ENCODE assay signal across 22 cellular contexts in the genomic region with DNA sequence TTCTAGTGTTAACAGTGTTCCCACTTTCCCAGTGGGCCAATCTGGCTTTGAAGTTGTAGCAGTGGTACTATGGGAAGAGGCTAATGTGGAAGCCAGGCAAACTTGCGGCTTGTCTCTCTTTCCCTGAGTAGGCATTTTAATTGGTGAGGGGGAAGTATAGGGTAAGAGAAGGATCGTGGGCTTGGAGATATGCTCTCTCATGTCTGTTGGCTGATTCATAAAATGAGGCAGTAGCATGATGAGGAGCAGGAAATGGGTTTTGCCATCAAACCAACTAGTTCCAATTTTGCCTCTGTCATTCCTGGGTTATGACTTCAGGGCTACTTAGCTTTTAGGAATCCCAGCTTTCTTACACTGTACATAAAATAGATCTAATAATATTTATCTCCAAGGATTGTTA. TPM values are rescaled to one million over a fixed set of nuclear protein-coding genes. Genes with fewer than 3 reads are reported as not detected.
DNase-seq lines count a peak whose midpoint lies in the region; ATAC-seq and TF ChIP-seq lines count a peak whose summit lies in the region.
"Had no signal": no experiment of that assay in that cellular context is flagged by ENCODE, and none has a peak within 500 bp of the region (broad histone marks: within the 10 kb centered on the region; RNA-seq: fewer than 3 reads in every experiment).

No MANE protein-coding gene starts in this region.

- H2AK5ac ChIP-seq in H9 (ENCODE audit: insufficient read length, low read length), result no peak overlapping the region

- no peaks in the 10 kb centered on the region for H3K9me3 ChIP-seq in AG04450 (ENCODE audit: control insufficient read depth, insufficient read depth, low read length)
- H3K9me3 ChIP-seq in H9 (ENCODE audit: control insufficient read depth, low read depth, low read length), result no peaks in the 10 kb centered on the region
- H3K9me3 ChIP-seq: breast epithelium, esophagus squamous epithelium, upper lobe of right lung had no signal

- no peak overlapping the region for H4K91ac ChIP-seq in H9 (ENCODE audit: insufficient read length, low read depth, low read length)

- H2BK20ac ChIP-seq in H9 (ENCODE audit: low read depth, low read length, poor library complexity, severe bottlenecking), result no peak overlapping the region

- H3K4me3 Mint-ChIP-seq in H9, result no peak overlapping the region
- H3K4me3 Mint-ChIP-seq: activated CD4-positive, alpha-beta memory T cell treated with anti-CD3 and anti-CD28 coated beads, Interleukin-2, amount 10 ng/mL, durations not matched to agents 7 days and 5 days; CD8-positive, alpha-beta T cell; stimulated activated naive CD8-positive, alpha-beta T cell treated with anti-CD3 and anti-CD28 coated beads, Interleukin-15, Interleukin-2, amounts not matched to agents 100 ng/mL and 50 ng/mL, for 24 hours had no signal

- no peak overlapping the region for H3K14ac ChIP-seq in H9 (ENCODE audit: insufficient read depth, low read length)

- no peaks in the 10 kb centered on the region for H3K23me2 ChIP-seq in H9 (ENCODE audit: insufficient read length, low read depth, low read length, poor library complexity, severe bottlenecking)

- POLR2A ChIA-PET in AG04450 (lab: Yijun Ruan, JAX), result no interaction called here

- no peaks in the 10 kb centered on the region for H3K79me2 ChIP-seq in H9 (ENCODE audit: insufficient read depth, low read length)

- H3K4ac ChIP-seq in H9 (ENCODE audit: low read depth, low read length), result no peak overlapping the region

- no peaks in the 10 kb centered on the region for H4K20me1 ChIP-seq in H9 (ENCODE audit: control insufficient read depth, insufficient read depth, insufficient read length)

- no peak overlapping the region for H2AFZ ChIP-seq in H9 (ENCODE audit: low read length)

- H3K79me1 ChIP-seq in H9 (ENCODE audit: insufficient read depth, low read depth, low read length, poor library complexity, severe bottlenecking), result no peaks in the 10 kb centered on the region

- H2BK120ac ChIP-seq in H9 (ENCODE audit: low read depth, low read length, poor library complexity, severe bottlenecking), result no peak overlapping the region

- no peak overlapping the region for H3K18ac ChIP-seq in H9 (ENCODE audit: insufficient read length, low read depth, low read length)

- H2BK12ac ChIP-seq in H9 (ENCODE audit: insufficient read length, low read depth, low read length), result no peak overlapping the region

- H3K4me1 Mint-ChIP-seq in H9, result no peaks in the 10 kb centered on the region
- H3K4me1 Mint-ChIP-seq: activated CD4-positive, alpha-beta memory T cell treated with anti-CD3 and anti-CD28 coated beads, Interleukin-2, amount 10 ng/mL, durations not matched to agents 7 days and 5 days had no signal

- TF ChIP-seq CTCF in AG04450 (IDR thresholded peaks at IDR 0.05; ENCODE audit: low read depth, low read length), result no peak
- TF ChIP-seq CTCF in H9 (conservative IDR thresholded peaks at IDR 0.05), result no peak

- H4K8ac ChIP-seq in H9 (replicated peaks; ENCODE audit: insufficient read length, low read depth, low read length), result no peak overlapping the region

- no peak overlapping the region for H3K23ac ChIP-seq in H9 (ENCODE audit: insufficient read length, low read depth, low read length)

- no peaks in the 10 kb centered on the region; the same call in 1 of the 2 replicates for H3K27me3 Mint-ChIP-seq in H9 (ENCODE audit: low read depth)

- H3K27me3 ChIP-seq in AG04450 (ENCODE audit: control insufficient read depth, insufficient read depth, low read length) (no peaks in the 10 kb centered on the region), H9 (ENCODE audit: insufficient read depth, low read length) (no peaks in the 10 kb centered on the region)
- H3K27me3 ChIP-seq: breast epithelium, upper lobe of right lung had no signal

- no peak overlapping the region for H3K27ac Mint-ChIP-seq in H9
- H3K27ac Mint-ChIP-seq: activated CD4-positive, alpha-beta memory T cell treated with anti-CD3 and anti-CD28 coated beads, Interleukin-2, amount 10 ng/mL, durations not matched to agents 7 days and 5 days; activated naive CD4-positive, alpha-beta T cell treated with anti-CD3 and anti-CD28 coated beads, Interleukin-2, amount 50 U/mL, for 72 hours; CD8-positive, alpha-beta T cell; stimulated activated naive CD8-positive, alpha-beta T cell treated with anti-CD3 and anti-CD28 coated beads, Interleukin-15, Interleukin-2, amounts not matched to agents 100 ng/mL and 50 ng/mL, for 24 hours had no signal

- ATAC-seq in GM18870 (IDR thresholded peaks at IDR 0.05; ENCODE audit: unreplicated experiment) (no peak), HG03097 (IDR thresholded peaks at IDR 0.05; ENCODE audit: low FRiP score, unreplicated experiment) (no peak)
- ATAC-seq: activated naive CD4-positive, alpha-beta T cell treated with anti-CD3 and anti-CD28 coated beads, Interleukin-2, amount 50 U/mL, for 72 hours; CD8-positive, alpha-beta T cell; K562; left cardiac atrium; upper lobe of right lung had no signal

- no peak overlapping the region for H3T11ph ChIP-seq in H9 (ENCODE audit: low read length)

- no peaks in the 10 kb centered on the region for H3K4me1 ChIP-seq in H9 (ENCODE audit: insufficient read depth, low read length)
- H3K4me1 ChIP-seq: breast epithelium, esophagus squamous epithelium, upper lobe of right lung had no signal

- H3K9ac ChIP-seq in H9 (ENCODE audit: extremely low read depth, insufficient read length, low read length), result no peak overlapping the region

- no peak overlapping the region for H3K4me2 ChIP-seq in H9 (ENCODE audit: insufficient read depth, insufficient read length, low read length)

- H3K27ac ChIP-seq in AG04450 (ENCODE audit: low read depth, low read length) (peak overlapping the region; percentile 22), H9 (ENCODE audit: insufficient read length, low read depth, low read length) (no peak overlapping the region)
- H3K27ac ChIP-seq: breast epithelium, esophagus squamous epithelium, upper lobe of right lung had no signal

- H2BK5ac ChIP-seq in H9 (ENCODE audit: insufficient read length, low read length), result no peak overlapping the region

- no peaks in the 10 kb centered on the region for H3K9me3 Mint-ChIP-seq in H9
- H3K9me3 Mint-ChIP-seq: activated CD4-positive, alpha-beta memory T cell treated with anti-CD3 and anti-CD28 coated beads, Interleukin-2, amount 10 ng/mL, durations not matched to agents 7 days and 5 days; stimulated activated naive CD8-positive, alpha-beta T cell treated with anti-CD3 and anti-CD28 coated beads, Interleukin-15, Interleukin-2, amounts not matched to agents 100 ng/mL and 50 ng/mL, for 24 hours had no signal

- no peak overlapping the region for H2BK15ac ChIP-seq in H9 (ENCODE audit: low read depth, low read length)

- no peaks in the 10 kb centered on the region for H3K36me3 Mint-ChIP-seq in H9 (ENCODE audit: insufficient read depth in 1 of 3, low read depth in 3 of 3)
- H3K36me3 Mint-ChIP-seq: activated naive CD4-positive, alpha-beta T cell treated with anti-CD3 and anti-CD28 coated beads, Interleukin-2, amount 50 U/mL, for 72 hours; CD8-positive, alpha-beta T cell had no signal

- no peak overlapping the region for H4K5ac ChIP-seq in H9 (ENCODE audit: insufficient read length, low read depth, low read length)

- H3K56ac ChIP-seq in H9 (ENCODE audit: insufficient read length, low read depth, low read length), result no peak overlapping the region

- DNase-seq in AG04450 (ENCODE audit: low read depth, low spot score) (peak; percentile 26), HCEC 1CT (peak; percentile 74), astrocyte of the hippocampus (ENCODE audit: low read depth, low spot score) (peak; percentile 20), iris pigment epithelial cell (ENCODE audit: low read depth) (peak; percentile 36), H9 (no peak)
- no peak for DNase-seq in stimulated activated CD4-positive, alpha-beta T cell treated with anti-CD3 and anti-CD28 coated beads, Interleukin-12 subunit alpha, Interleukin-12 subunit beta, amount 100 ng/mL, for 4 hours
- DNase-seq: activated CD4-positive, alpha-beta memory T cell treated with anti-CD3 and anti-CD28 coated beads, Interleukin-2, amount 10 ng/mL, durations not matched to agents 7 days and 5 days; activated T-cell treated with anti-CD3 and anti-CD28 coated beads, Interleukin-2, amount 50 U/mL, for 48 hours; CD8-positive, alpha-beta T cell; esophagus squamous epithelium; left cardiac atrium; NCI-H1092 treated with DMSO at 0.1 percent for 48 hours; NCI-H82; RPMI8226; T-helper 1 cell; upper lobe of right lung had no signal

- WGBS in H9 (ENCODE audit: extremely low coverage, insufficient read length, low lambda C conversion rate), result no CpG with 5 or more reads among the region's 2 CpGs

- H3K4me3 ChIP-seq in AG04450 (ENCODE audit: low read depth, low read length), result no peak overlapping the region
- H3K4me3 ChIP-seq: breast epithelium, esophagus squamous epithelium, K562, upper lobe of right lung had no signal

- CTCF ChIA-PET in AG04450 (lab: Charles Lee), result interaction anchor here (1.3 kb wide), 1 partner anchor 1582 kb away, joined by 3 read pairs; no protein-coding TSS in a partner anchor

RNA-seq across cellular contexts. Expression of a gene that starts 12.1 kb away (rescaled TPM):
- not detected in 2 replicates for polyA plus RNA-seq in AG04450 (2011; rRNA removed)
- not detected in 2 replicates for polyA minus RNA-seq in AG04450 (2011; rRNA and poly(A)+ RNA removed)
- not detected in 2 replicates for total RNA-seq in H9 (2021)
- total RNA-seq: activated CD4-positive, alpha-beta memory T cell treated with anti-CD3 and anti-CD28 coated beads, Interleukin-2, amount 10 ng/mL, durations not matched to agents 7 days and 5 days; activated naive CD4-positive, alpha-beta T cell treated with anti-CD3 and anti-CD28 coated beads, Interleukin-2, amount 50 U/mL, for 72 hours; breast epithelium; CD8-positive, alpha-beta T cell; esophagus squamous epithelium; left cardiac atrium; upper lobe of right lung had no signal
- polyA plus RNA-seq: K562 had no signal

RNA-seq across cellular contexts. Expression of a gene that starts 47.5 kb away (rescaled TPM):
- polyA plus RNA-seq in AG04450 (2011; rRNA removed), result not detected in 2 replicates
- polyA minus RNA-seq in AG04450 (2011; rRNA and poly(A)+ RNA removed), result not detected in 2 replicates
- total RNA-seq in H9 (2021), result 0.33 and 0.48 TPM in 2 replicates
- total RNA-seq: activated CD4-positive, alpha-beta memory T cell treated with anti-CD3 and anti-CD28 coated beads, Interleukin-2, amount 10 ng/mL, durations not matched to agents 7 days and 5 days; activated naive CD4-positive, alpha-beta T cell treated with anti-CD3 and anti-CD28 coated beads, Interleukin-2, amount 50 U/mL, for 72 hours; CD8-positive, alpha-beta T cell; K562 had no signal
- polyA plus RNA-seq: K562 had no signal

Comparison
In these comparisons a context has a peak if more than half of its experiments do, and no peak if none do; other contexts are left out.
1. DNase-seq: peak in AG04450 (single experiment), HCEC 1CT (single experiment), astrocyte of the hippocampus (single experiment) and iris pigment epithelial cell (single experiment); none in H9 (single experiment) and stimulated activated CD4-positive, alpha-beta T cell treated with anti-CD3 and anti-CD28 coated beads, Interleukin-12 subunit alpha, Interleukin-12 subunit beta, amount 100 ng/mL, for 4 hours (single experiment).